8 cellular contexts compared by ENCODE assay signal in genomic region chr19:49451430-49452181, GRCh38. TPM values are rescaled to one million over a fixed set of nuclear protein-coding genes. Genes with fewer than 3 reads are reported as not detected.
A peak's percentile ranks its signal among the peaks of the same experiment; 100 is the strongest.
DNase-seq lines count a peak whose midpoint lies in the region; ATAC-seq and TF ChIP-seq lines count a peak whose summit lies in the region.

PIH1D1 (minus strand) TSS chr19:49451814; CDS start chr19:49451574, 240 bp downstream.

- H3K4me3 Mint-ChIP-seq in activated naive CD8-positive, alpha-beta T cell treated with anti-CD3 and anti-CD28 coated beads, Interleukin-2, amount 10 ng/mL, durations not matched to agents 7 days and 5 days: peak within 1 kb of the TSS; percentile 100
- H3K4me3 Mint-ChIP-seq in osteocyte (ENCODE audit: unreplicated experiment): peak within 1 kb of the TSS; percentile 97

- H3K4me3 ChIP-seq in GM08714 (ENCODE audit: low read length): peak within 1 kb of the TSS; percentile 90
- peak within 1 kb of the TSS; percentile 89 for H3K4me3 ChIP-seq in thymus (ENCODE audit: low read length)

- peak; percentile 99 for DNase-seq in NCI-H1105 (lab: John Stamatoyannopoulos, UW)
- peak; percentile 90 for DNase-seq in SKM-1 treated with dmso at 0.1 percent for 144 hours (lab: John Stamatoyannopoulos, UW; ENCODE audit: unreplicated experiment)
- DNase-seq in activated naive CD8-positive, alpha-beta T cell treated with anti-CD3 and anti-CD28 coated beads, Interleukin-2, amount 10 ng/mL, durations not matched to agents 7 days and 5 days: peak; percentile 87
- DNase-seq in head of caudate nucleus: peak; percentile 86 to 99 (median 97)
- peak; percentile 97 for DNase-seq in osteocyte (ENCODE audit: extremely low spot score, unreplicated experiment)

- peaks cover 32% of the 10 kb centered on the region for H3K4me1 Mint-ChIP-seq in activated naive CD8-positive, alpha-beta T cell treated with anti-CD3 and anti-CD28 coated beads, Interleukin-2, amount 10 ng/mL, durations not matched to agents 7 days and 5 days
- H3K4me1 Mint-ChIP-seq in osteocyte (ENCODE audit: unreplicated experiment): peaks cover 30% of the 10 kb centered on the region

- peaks cover 22% of the 10 kb centered on the region for H3K36me3 Mint-ChIP-seq in activated naive CD8-positive, alpha-beta T cell treated with anti-CD3 and anti-CD28 coated beads, Interleukin-2, amount 10 ng/mL, durations not matched to agents 7 days and 5 days
- H3K36me3 Mint-ChIP-seq in osteocyte (ENCODE audit: unreplicated experiment): peaks cover 9% of the 10 kb centered on the region

- peaks cover 32% of the 10 kb centered on the region for H3K36me3 ChIP-seq in thymus (ENCODE audit: control insufficient read depth, insufficient read depth)

- no peak for TF ChIP-seq CTCF in osteocyte (IDR thresholded peaks at IDR 0.05)

- peak; percentile 60 for ATAC-seq in HG02610 (IDR thresholded peaks at IDR 0.05; ENCODE audit: unreplicated experiment)
- peak; percentile 59 for ATAC-seq in activated naive CD8-positive, alpha-beta T cell treated with anti-CD3 and anti-CD28 coated beads, Interleukin-2, amount 10 ng/mL, durations not matched to agents 7 days and 5 days (ENCODE audit: low read depth)

- peaks cover 16% of the 10 kb centered on the region for H3K4me1 ChIP-seq in thymus (ENCODE audit: control insufficient read depth, insufficient read depth, low read length)

- peak within 1 kb of the TSS; percentile 99 for H3K27ac ChIP-seq in thymus (ENCODE audit: low read depth)

- no peaks in the 10 kb centered on the region for H3K9me3 ChIP-seq in thymus (ENCODE audit: control insufficient read depth)

- H3K9me3 Mint-ChIP-seq in activated naive CD8-positive, alpha-beta T cell treated with anti-CD3 and anti-CD28 coated beads, Interleukin-2, amount 10 ng/mL, durations not matched to agents 7 days and 5 days: no peaks in the 10 kb centered on the region
- no peaks in the 10 kb centered on the region for H3K9me3 Mint-ChIP-seq in osteocyte (ENCODE audit: unreplicated experiment)

- intact Hi-C loops in head of caudate nucleus (cut with DNase I): no loop called here

- no peaks in the 10 kb centered on the region for H3K27me3 Mint-ChIP-seq in activated naive CD8-positive, alpha-beta T cell treated with anti-CD3 and anti-CD28 coated beads, Interleukin-2, amount 10 ng/mL, durations not matched to agents 7 days and 5 days
- no peaks in the 10 kb centered on the region for H3K27me3 Mint-ChIP-seq in osteocyte (ENCODE audit: unreplicated experiment)

- POLR2A ChIA-PET in activated naive CD8-positive, alpha-beta T cell treated with anti-CD3 and anti-CD28 coated beads, Interleukin-2, amount 10 ng/mL, durations not matched to agents 7 days and 5 days (lab: Charles Lee): interaction anchor here (0.6 to 5.1 kb wide), 16 partner anchors 9 to 453 kb away, joined by 3 to 128 read pairs (median 4); partner anchors contain the start of genes FLT3LG and KASH5

- no peaks in the 10 kb centered on the region for H3K27me3 ChIP-seq in thymus (ENCODE audit: control insufficient read depth, insufficient read depth)

- H3K27ac Mint-ChIP-seq in activated naive CD8-positive, alpha-beta T cell treated with anti-CD3 and anti-CD28 coated beads, Interleukin-2, amount 10 ng/mL, durations not matched to agents 7 days and 5 days: peak within 1 kb of the TSS; percentile 100
- H3K27ac Mint-ChIP-seq in osteocyte (ENCODE audit: unreplicated experiment): peak within 1 kb of the TSS; percentile 99

- WGBS in thymus: 1% methylated on average over 42 of the region's 42 CpGs

RNA-seq across cellular contexts. Expression of gene PIH1D1, which starts in this region (rescaled TPM):
- 100 to 1,000 TPM; 143 to 148 TPM for total RNA-seq in activated naive CD8-positive, alpha-beta T cell treated with anti-CD3 and anti-CD28 coated beads, Interleukin-2, amount 10 ng/mL, durations not matched to agents 7 days and 5 days
- 80.2 and 84.5 TPM in 2 replicates for total RNA-seq in osteocyte
- 130 TPM for polyA plus RNA-seq in thymus

Comparison
In these comparisons a context has a peak if more than half of its experiments do, and no peak if none do; other contexts are left out.
1. Peak in every context shown above with its lines: DNase-seq, ATAC-seq, H3K4me3 ChIP-seq and H3K27ac ChIP-seq.